ENCODE assay signal across 8 cellular contexts in genomic region chr1:100400332-100400933, GRCh38.
DNase-seq lines count a peak whose midpoint lies in the region; ATAC-seq and TF ChIP-seq lines count a peak whose summit lies in the region.

No MANE protein-coding gene starts in this region.

- H3K79me2 ChIP-seq in parathyroid adenoma: peaks cover 4% of the 10 kb centered on the region

- peak overlapping the region; percentile 67 for H3K27ac ChIP-seq in effector memory CD4-positive, alpha-beta T cell (ENCODE audit: insufficient read depth, low read length, poor library complexity, severe bottlenecking)
- H3K27ac ChIP-seq in parathyroid adenoma: peak overlapping the region; percentile 19

- no peaks in the 10 kb centered on the region for H3K27me3 ChIP-seq in effector memory CD4-positive, alpha-beta T cell (replicated peaks; ENCODE audit: control insufficient read depth, insufficient read depth, low read length, poor library complexity, severe bottlenecking)
- no peaks in the 10 kb centered on the region for H3K27me3 ChIP-seq in parathyroid adenoma (ENCODE audit: control insufficient read depth, insufficient read depth, low read length)

- peaks cover 66% of the 10 kb centered on the region for H3K4me1 ChIP-seq in effector memory CD4-positive, alpha-beta T cell (ENCODE audit: control insufficient read depth, insufficient read depth, low read length, poor library complexity, severe bottlenecking)
- no peaks in the 10 kb centered on the region for H3K4me1 ChIP-seq in parathyroid adenoma

- TF ChIP-seq CTCF in GM13976 (IDR thresholded peaks at IDR 0.05; ENCODE audit: borderline replicate concordance, control extremely low read depth, extremely low read depth, insufficient read depth, missing control alignments) (no peak), parathyroid adenoma (IDR thresholded peaks at IDR 0.05) (no peak)

- in situ Hi-C loops in GM13976 (cut with MboI; ENCODE audit: low sequenced_read_pairs, unreplicated experiment): no loop called here

- DNase-seq in GM13976 (ENCODE audit: low spot score): peak; percentile 26
- DNase-seq in T-helper 22 cell (ENCODE audit: low read depth): peak; percentile 61
- DNase-seq in effector memory CD4-positive, alpha-beta T cell: peak; percentile 43 to 61 (median 57)
- DNase-seq in GM19240 (ENCODE audit: insufficient read length, low spot score): no peak
- DNase-seq in LoVo (ENCODE audit: low spot score): no peak

- H3K36me3 ChIP-seq in effector memory CD4-positive, alpha-beta T cell (ENCODE audit: control insufficient read depth, insufficient read depth, low read length): no peaks in the 10 kb centered on the region
- H3K36me3 ChIP-seq in parathyroid adenoma (ENCODE audit: control insufficient read depth, insufficient read depth, low read length): no peaks in the 10 kb centered on the region

- H3K9ac ChIP-seq in parathyroid adenoma: no peak overlapping the region

- no peak overlapping the region for H2AFZ ChIP-seq in parathyroid adenoma

- H3K9me3 ChIP-seq in effector memory CD4-positive, alpha-beta T cell (ENCODE audit: control insufficient read depth, low read length): no peaks in the 10 kb centered on the region
- no peaks in the 10 kb centered on the region for H3K9me3 ChIP-seq in parathyroid adenoma (ENCODE audit: control insufficient read depth, low read length)

- H3K4me2 ChIP-seq in parathyroid adenoma (ENCODE audit: low read length): no peak overlapping the region

- peak; percentile 60 for ATAC-seq in HG03280 (IDR thresholded peaks at IDR 0.05; ENCODE audit: unreplicated experiment)
- ATAC-seq in GM19463 (IDR thresholded peaks at IDR 0.05; ENCODE audit: unreplicated experiment): no peak

- H3K4me3 ChIP-seq in effector memory CD4-positive, alpha-beta T cell (ENCODE audit: insufficient read depth, low read depth, low read length, poor library complexity, severe bottlenecking): no peak overlapping the region
- no peak overlapping the region for H3K4me3 ChIP-seq in parathyroid adenoma (ENCODE audit: low read depth, low read length)

Comparison
In these comparisons a context has a peak if more than half of its experiments do, and no peak if none do; other contexts are left out.
1. DNase-seq: peak in GM13976 (single experiment), T-helper 22 cell (single experiment) and effector memory CD4-positive, alpha-beta T cell (3 of 3); none in GM19240 (single experiment) and LoVo (single experiment).